25 cellular contexts compared by ENCODE assay signal in genomic region chr9:5429873-5430564, GRCh38. TPM values are rescaled to one million over a fixed set of nuclear protein-coding genes. Genes with fewer than 3 reads are reported as not detected.
DNase-seq lines count a peak whose midpoint lies in the region; ATAC-seq, FAIRE-seq and TF ChIP-seq lines count a peak whose summit lies in the region.
"Had no signal": no experiment of that assay in that cellular context is flagged by ENCODE, and none has a peak within 500 bp of the region (broad histone marks: within the 10 kb centered on the region; RNA-seq: fewer than 3 reads in every experiment).

No MANE protein-coding gene starts in this region.

- 28% methylated on average over 10 of the region's 10 CpGs for WGBS in GM12878 (ENCODE audit: insufficient coverage, insufficient replicate concordance, low lambda C conversion rate, missing lambda C conversion rate)

- H3K4me2 ChIP-seq in GM12878 (ENCODE audit: control insufficient read depth, insufficient read depth): no peak overlapping the region
- H3K4me2 ChIP-seq: BLaER1, GM23338 had no signal

- intact Hi-C loops in GM12878 (cut with micrococcal nuclease; ENCODE audit: unreplicated experiment): loop anchor here (5.0 to 10.0 kb wide), 4 partner anchors 245 to 668 kb away; partner anchors contain the start of genes INSL6 and JAK2
- intact Hi-C loops in posterior cingulate gyrus (cut with DNase I): loop anchor here (10.0 kb wide), 1 partner anchor 445 kb away; the partner anchor contains the start of gene JAK2

- DNase-seq in GM19239 (ENCODE audit: insufficient read length, low spot score) (no peak), GM12878 (ENCODE audit: low read depth, low spot score) (no peak), inferior parietal cortex (ENCODE audit: extremely low spot score) (peak; percentile 45), substantia nigra (lab: John Stamatoyannopoulos, UW) (peak in 3 of 49 donors; percentile 20 to 35 (median 22)), posterior cingulate gyrus (no peak), NCI-H2196 treated with DMSO at 0.1 percent for 48 hours (lab: John Stamatoyannopoulos, UW; ENCODE audit: unreplicated experiment) (no peak), MV-4-11 (lab: John Stamatoyannopoulos, UW) (no peak)
- DNase-seq: Caco-2; CD4-positive, alpha-beta T cell; DMS 273 treated with DMSO at 0.1 percent for 48 hours; DMS79 treated with DMSO at 0.1 percent for 48 hours; HCEC 1CT; KBM-7; MM.1S; NCI-H1092 treated with DMSO at 0.1 percent for 48 hours; NCI-H1436 treated with DMSO at 0.1 percent for 48 hours; NCI-H1930; NCI-H226; NCI-H524 treated with DMSO at 0.1 percent for 48 hours; NCI-H82; Peyer's patch; SJCRH30 had no signal

- no peak for TF ChIP-seq POLR2A in GM12878 (IDR thresholded peaks at IDR 0.05; ENCODE audit: low read depth, low read length)

- TF ChIP-seq EP300 in GM12878 (IDR thresholded peaks at IDR 0.05; ENCODE audit: borderline replicate concordance in 1 of 2, control insufficient read depth in 1 of 2, low read depth in 2 of 2, low read length in 2 of 2): no peak

- no TSS peak for BruUV-seq in GM12878 (replicated peaks; lab: Mats Ljungman, UMichigan)

- SMC1A ChIA-PET in GM12878 (lab: Charles Lee; ENCODE audit: uncharacterized antibody, unreplicated experiment): interaction anchor here (1.1 to 3.7 kb wide), 5 partner anchors 9 to 670 kb away, joined by 3 to 14 read pairs (median 4); no protein-coding TSS in a partner anchor

- RAD21 ChIA-PET in GM12878 (lab: Charles Lee; ENCODE audit: unreplicated experiment): interaction anchor here (0.8 to 1.8 kb wide), 4 partner anchors 13 to 671 kb away, joined by 3 to 5 read pairs (median 3); no protein-coding TSS in a partner anchor

- FAIRE-seq in GM19239 (lab: Jason Lieb, UNC) (peak; percentile 51), GM12878 (lab: Jason Lieb, UNC) (no peak)
- FAIRE-seq: GM12892 had no signal

- in situ Hi-C loops in GM12878 (cut with MboI): loop anchor here (5.0 kb wide), 1 partner anchor 358 kb away; no protein-coding TSS in a partner anchor

- TF ChIP-seq CTCF in GM12878 (IDR thresholded peaks at IDR 0.05 in 2 of 3, conservative IDR thresholded peaks at IDR 0.05 in 1 of 3; ENCODE audit: control insufficient read depth in 2 of 3, extremely low read depth in 1 of 3, insufficient read depth in 1 of 3, low read depth in 3 of 3, low read length in 3 of 3): no peak

- TF ChIP-seq RAD21 in GM12878 (IDR thresholded peaks at IDR 0.05; ENCODE audit: insufficient read depth, low read depth, low read length): no peak

- H3K9me3 ChIP-seq in GM12878 (replicated peaks; ENCODE audit: control insufficient read depth, insufficient read depth, low read length): no peaks in the 10 kb centered on the region; the same call in 2 of the 3 replicates
- H3K9me3 ChIP-seq: Caco-2, Peyer's patch, SJCRH30 had no signal

- no peaks in the 10 kb centered on the region for H3K27me3 ChIP-seq in GM12878 (replicated peaks in 1 of 2; ENCODE audit: control insufficient read depth in 2 of 2, insufficient read depth in 2 of 2, low read length in 1 of 2)
- H3K27me3 ChIP-seq: BLaER1, Peyer's patch, SJCRH30 had no signal

- no peaks in the 10 kb centered on the region for H4K20me1 ChIP-seq in GM12878 (ENCODE audit: control insufficient read depth, insufficient read depth)
- H4K20me1 ChIP-seq: BLaER1 had no signal

- no peak overlapping the region for H3K9ac ChIP-seq in GM12878 (ENCODE audit: control insufficient read depth, insufficient read depth, low read length)
- H3K9ac ChIP-seq: BLaER1 had no signal

- H2AFZ ChIP-seq in GM12878 (ENCODE audit: control insufficient read depth, low read depth, low read length): no peak overlapping the region
- H2AFZ ChIP-seq: GM23338 had no signal

- POLR2A ChIA-PET in GM12878 (lab: Charles Lee): no interaction called here

- ATAC-seq in GM12878: no peak
- ATAC-seq: GM23338 had no signal

- H3K4me1 ChIP-seq in GM12878 (ENCODE audit: control insufficient read depth, insufficient read depth, low read length): no peaks in the 10 kb centered on the region
- H3K4me1 ChIP-seq: BLaER1, Caco-2, Peyer's patch, SJCRH30 had no signal

- H3K4me3 ChIP-seq in GM12878: no peak overlapping the region
- H3K4me3 ChIP-seq: BLaER1, GM23338, Peyer's patch, SJCRH30 had no signal

- H3K36me3 ChIP-seq in GM12878 (ENCODE audit: control insufficient read depth in 2 of 2, insufficient read depth in 2 of 2, low read length in 1 of 2): peaks cover 1 to 4% of the 10 kb centered on the region in 2 experiments; a peak in 3 of 4 replicates
- H3K36me3 ChIP-seq: SJCRH30 had no signal

- H3K27ac ChIP-seq in GM12878 (ENCODE audit: control insufficient read depth, insufficient read depth): no peak overlapping the region
- peak overlapping the region; percentile 87 for H3K27ac ChIP-seq in substantia nigra (ENCODE audit: low read depth, low read length, poor library complexity, severe bottlenecking)
- H3K27ac ChIP-seq: BLaER1, Peyer's patch, SJCRH30 had no signal

- CTCF ChIA-PET in GM12878 (lab: Yijun Ruan, JAX): interaction anchor here (0.6 to 1.6 kb wide), 3 partner anchors 12 to 194 kb away, joined by 3 to 5 read pairs (median 4); no protein-coding TSS in a partner anchor

- no peaks in the 10 kb centered on the region for H3K79me2 ChIP-seq in GM12878 (ENCODE audit: control insufficient read depth, insufficient read depth, low read length)

TF ChIP-seq in GM12878, 131 proteins besides CTCF, POLR2A, EP300 and RAD21 (continues in another document):
- TF ChIP-seq, protein P1, sequence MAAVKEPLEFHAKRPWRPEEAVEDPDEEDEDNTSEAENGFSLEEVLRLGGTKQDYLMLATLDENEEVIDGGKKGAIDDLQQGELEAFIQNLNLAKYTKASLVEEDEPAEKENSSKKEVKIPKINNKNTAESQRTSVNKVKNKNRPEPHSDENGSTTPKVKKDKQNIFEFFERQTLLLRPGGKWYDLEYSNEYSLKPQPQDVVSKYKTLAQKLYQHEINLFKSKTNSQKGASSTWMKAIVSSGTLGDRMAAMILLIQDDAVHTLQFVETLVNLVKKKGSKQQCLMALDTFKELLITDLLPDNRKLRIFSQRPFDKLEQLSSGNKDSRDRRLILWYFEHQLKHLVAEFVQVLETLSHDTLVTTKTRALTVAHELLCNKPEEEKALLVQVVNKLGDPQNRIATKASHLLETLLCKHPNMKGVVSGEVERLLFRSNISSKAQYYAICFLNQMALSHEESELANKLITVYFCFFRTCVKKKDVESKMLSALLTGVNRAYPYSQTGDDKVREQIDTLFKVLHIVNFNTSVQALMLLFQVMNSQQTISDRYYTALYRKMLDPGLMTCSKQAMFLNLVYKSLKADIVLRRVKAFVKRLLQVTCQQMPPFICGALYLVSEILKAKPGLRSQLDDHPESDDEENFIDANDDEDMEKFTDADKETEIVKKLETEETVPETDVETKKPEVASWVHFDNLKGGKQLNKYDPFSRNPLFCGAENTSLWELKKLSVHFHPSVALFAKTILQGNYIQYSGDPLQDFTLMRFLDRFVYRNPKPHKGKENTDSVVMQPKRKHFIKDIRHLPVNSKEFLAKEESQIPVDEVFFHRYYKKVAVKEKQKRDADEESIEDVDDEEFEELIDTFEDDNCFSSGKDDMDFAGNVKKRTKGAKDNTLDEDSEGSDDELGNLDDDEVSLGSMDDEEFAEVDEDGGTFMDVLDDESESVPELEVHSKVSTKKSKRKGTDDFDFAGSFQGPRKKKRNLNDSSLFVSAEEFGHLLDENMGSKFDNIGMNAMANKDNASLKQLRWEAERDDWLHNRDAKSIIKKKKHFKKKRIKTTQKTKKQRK (IDR thresholded peaks at IDR 0.05; ENCODE audit: low read depth, low read length): no peak
- TF ChIP-seq, protein P2, sequence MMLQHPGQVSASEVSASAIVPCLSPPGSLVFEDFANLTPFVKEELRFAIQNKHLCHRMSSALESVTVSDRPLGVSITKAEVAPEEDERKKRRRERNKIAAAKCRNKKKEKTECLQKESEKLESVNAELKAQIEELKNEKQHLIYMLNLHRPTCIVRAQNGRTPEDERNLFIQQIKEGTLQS (IDR thresholded peaks at IDR 0.05; ENCODE audit: borderline replicate concordance, extremely low read depth, low read depth, low read length): no peak

RNA-seq across cellular contexts. Expression of gene PLGRKT, which starts 7.7 kb away (rescaled TPM):
- 9.8 and 12.2 TPM in 2 replicates for total RNA-seq in GM12878 (2013; cell fraction: nucleolus; rRNA removed)
- total RNA-seq in GM12878 (2014; rRNA removed): 25.2 and 28.2 TPM in 2 replicates
- total RNA-seq in GM12878 (2014; rRNA removed; fragmentation: Illumina TruSeq; extraction: Trizol): 42.0 and 45.9 TPM in 2 replicates
- total RNA-seq in GM12878 (2021): 29.0 and 34.2 TPM in 2 replicates
- polyA plus RNA-seq in GM12878 (2011; ENCODE audit: low read depth): 12.6 TPM
- 34.8 and 53.5 TPM in 2 replicates for polyA plus RNA-seq in GM12878 (2011; rRNA removed)
- 12.3 and 13.3 TPM in 2 replicates for polyA plus RNA-seq in GM12878 (2011; cell fraction: cytosol; rRNA removed)
- polyA plus RNA-seq in GM12878 (2011; cell fraction: nucleus; rRNA removed): 7.5 and 8.7 TPM in 2 replicates
- polyA plus RNA-seq in GM12878 (2012): 18.1 and 20.1 TPM in 2 replicates
- 28.0 and 32.8 TPM in 2 replicates for polyA plus RNA-seq in GM12878 (2014; fragmentation: Illumina TruSeq; extraction: Trizol)
- polyA plus RNA-seq in GM12878 (2014; fragmentation: Nextera tagmentation; extraction: Ambion mirVana): 10 to 100 TPM; 62.2 to 64.4 TPM
- 23.0 and 27.8 TPM in 2 replicates for polyA plus RNA-seq in GM12878 (2014; rRNA removed)
- 10 to 100 TPM; 65.4 to 72.3 TPM for polyA plus RNA-seq in GM12878 (2016; fragmentation: Nextera tagmentation; extraction: Ambion mirVana)
- polyA minus RNA-seq in GM12878 (2011; rRNA and poly(A)+ RNA removed): 4.7 and 7.4 TPM in 2 replicates
- polyA minus RNA-seq in GM12878 (2011; cell fraction: cytosol; rRNA and poly(A)+ RNA removed): 5.4 and 6.7 TPM in 2 replicates
- polyA minus RNA-seq in GM12878 (2011; cell fraction: nucleus; rRNA and poly(A)+ RNA removed): 5.1 and 9.6 TPM in 2 replicates

RNA-seq across cellular contexts. Expression of gene CD274, which starts 20.3 kb away (rescaled TPM):
- 338 and 344 TPM in 2 replicates for total RNA-seq in GM12878 (2013; cell fraction: nucleolus; rRNA removed)
- total RNA-seq in GM12878 (2014; rRNA removed): 27.6 and 36.9 TPM in 2 replicates
- total RNA-seq in GM12878 (2014; rRNA removed; fragmentation: Illumina TruSeq; extraction: Trizol): 28.4 and 32.0 TPM in 2 replicates
- 23.5 and 26.6 TPM in 2 replicates for total RNA-seq in GM12878 (2021)
- 13.3 TPM for polyA plus RNA-seq in GM12878 (2011; ENCODE audit: low read depth)
- 128 and 134 TPM in 2 replicates for polyA plus RNA-seq in GM12878 (2011; rRNA removed)
- polyA plus RNA-seq in GM12878 (2011; cell fraction: cytosol; rRNA removed): 38.8 and 53.1 TPM in 2 replicates
- 186 and 257 TPM in 2 replicates for polyA plus RNA-seq in GM12878 (2011; cell fraction: nucleus; rRNA removed)
- polyA plus RNA-seq in GM12878 (2012): 15.5 and 24.2 TPM in 2 replicates
- polyA plus RNA-seq in GM12878 (2014; fragmentation: Illumina TruSeq; extraction: Trizol): 34.3 and 37.7 TPM in 2 replicates
- 10 to 100 TPM in 1 of 2 experiments, 1 to 10 TPM in 1; 9.4 to 12.2 TPM for polyA plus RNA-seq in GM12878 (2014; fragmentation: Nextera tagmentation; extraction: Ambion mirVana)
- polyA plus RNA-seq in GM12878 (2014; rRNA removed): 24.6 and 25.6 TPM in 2 replicates
- polyA plus RNA-seq in GM12878 (2016; fragmentation: Nextera tagmentation; extraction: Ambion mirVana): 10 to 100 TPM; 16.1 to 16.4 TPM
- polyA minus RNA-seq in GM12878 (2011; rRNA and poly(A)+ RNA removed): 79.0 and 144 TPM in 2 replicates
- polyA minus RNA-seq in GM12878 (2011; cell fraction: cytosol; rRNA and poly(A)+ RNA removed): 14.4 and 17.0 TPM in 2 replicates
- polyA minus RNA-seq in GM12878 (2011; cell fraction: nucleus; rRNA and poly(A)+ RNA removed): 141 and 142 TPM in 2 replicates
- total RNA-seq: Caco-2, GM23338 had no signal
- polyA plus RNA-seq: GM23338 had no signal
